In the genomic region with DNA sequence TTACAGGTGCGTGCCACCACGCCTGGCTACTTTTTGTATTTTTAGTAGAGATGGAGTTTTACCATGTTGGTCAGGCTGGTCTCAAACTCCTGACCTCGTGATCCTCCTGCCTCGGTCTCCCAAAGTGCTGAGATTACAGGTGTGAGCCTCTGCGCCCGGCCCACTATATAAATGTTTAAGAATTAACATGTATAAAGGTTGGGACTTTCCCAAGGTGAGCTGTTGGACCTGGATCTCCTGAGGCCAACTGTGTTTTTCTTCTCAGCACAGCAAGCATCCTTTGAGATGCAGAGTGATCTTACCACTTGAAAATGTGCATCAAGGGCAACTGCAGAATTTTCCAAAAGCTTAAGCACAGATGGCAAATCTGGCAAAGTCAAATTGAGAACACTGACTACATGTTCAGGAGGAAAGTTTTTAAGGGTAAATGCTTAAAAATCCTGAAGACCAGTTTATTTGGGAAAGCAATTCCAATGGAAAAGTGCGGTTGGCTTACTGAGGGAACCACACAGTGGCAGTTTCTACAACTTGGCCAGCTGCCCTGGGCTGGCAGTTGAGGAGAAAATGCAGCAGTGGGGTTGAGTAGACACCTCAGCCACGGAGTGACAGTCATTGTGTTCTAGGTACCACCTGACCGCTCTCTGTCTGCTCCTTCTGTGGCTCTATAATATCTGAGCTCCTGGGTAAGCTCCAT, we compare ENCODE assay signal across 13 cellular contexts.
DNase-seq lines count a peak whose midpoint lies in the region; ATAC-seq, FAIRE-seq and TF ChIP-seq lines count a peak whose summit lies in the region.
"Had no signal": no experiment of that assay in that cellular context is flagged by ENCODE, and none has a peak within 500 bp of the region (broad histone marks: within the 10 kb centered on the region; RNA-seq: fewer than 3 reads in every experiment).

No MANE protein-coding gene starts in this region.

- no peak overlapping the region for H3K14ac ChIP-seq in H1 (ENCODE audit: insufficient read length)

- H2BK5ac ChIP-seq in H1 (ENCODE audit: low read depth, low read length): peak overlapping the region; percentile 91

- CTCF ChIA-PET in activated CD8-positive, alpha-beta memory T cell treated with anti-CD3 and anti-CD28 coated beads, Interleukin-2, amount 10 ng/mL, durations not matched to agents 7 days and 5 days (lab: Charles Lee): interaction anchor here (0.8 kb wide), 1 partner anchor 9 kb away, joined by 4 read pairs; no protein-coding TSS in a partner anchor
- CTCF ChIA-PET in H1 (lab: Charles Lee; ENCODE audit: partially characterized antibody): interaction anchor here (0.5 to 1.9 kb wide), 10 partner anchors 9 to 131 kb away, joined by 3 to 7 read pairs (median 3); no protein-coding TSS in a partner anchor

- no peak overlapping the region for H4K8ac ChIP-seq in H1 (ENCODE audit: extremely low read depth, insufficient read depth, low read length)

- no peak for TF ChIP-seq RAD21 in H1 (IDR thresholded peaks at IDR 0.05 in 1 of 2, conservative IDR thresholded peaks at IDR 0.05 in 1 of 2; ENCODE audit: low read depth in 2 of 2, low read length in 2 of 2)

- TF ChIP-seq POLR2A in H1 (IDR thresholded peaks at IDR 0.05; ENCODE audit: control extremely low read depth in 1 of 2, low read depth in 2 of 2, low read length in 2 of 2): no peak
- no peak for TF ChIP-seq POLR2A in uterus (IDR thresholded peaks at IDR 0.05)
- TF ChIP-seq POLR2A in GM18505 (IDR thresholded peaks at IDR 0.05; ENCODE audit: borderline replicate concordance, extremely low read depth, insufficient read depth, insufficient read length): no peak

- H3K27me3 Mint-ChIP-seq in activated CD8-positive, alpha-beta memory T cell treated with anti-CD3 and anti-CD28 coated beads, Interleukin-2, amount 10 ng/mL, durations not matched to agents 7 days and 5 days: peaks cover 39% of the 10 kb centered on the region

- peak overlapping the region; percentile 64 for H3K18ac ChIP-seq in H1 (ENCODE audit: extremely low read depth, low read length)

- H3K79me1 ChIP-seq in H1 (ENCODE audit: low read depth, low read length): no peaks in the 10 kb centered on the region

- no peak overlapping the region for H3K4ac ChIP-seq in H1 (replicated peaks; ENCODE audit: insufficient read length, low read depth, low read length)

- peak in 1 of 2 experiments; percentile 97; a peak in 1 of 3 replicates for TF ChIP-seq EP300 in H1 (IDR thresholded peaks at IDR 0.05; ENCODE audit: borderline replicate concordance in 1 of 2, low read depth in 2 of 2, low read length in 2 of 2)

- no peak overlapping the region for H3K56ac ChIP-seq in H1 (replicated peaks; ENCODE audit: insufficient read length, low read depth, low read length)

- H3K27ac ChIP-seq in H1 (ENCODE audit: low read depth, low read length) (peak overlapping the region; percentile 58; the same call in 1 of the 2 replicates), uterus (peak overlapping the region; percentile 98 to 99)
- H3K27ac ChIP-seq: neural progenitor cell had no signal

- H3K23me2 ChIP-seq in H1 (ENCODE audit: low read depth, low read length): no peaks in the 10 kb centered on the region

- TF ChIP-seq CTCF in H1 (IDR thresholded peaks at IDR 0.05; ENCODE audit: control extremely low read depth in 1 of 3, insufficient read depth in 1 of 3, low read depth in 1 of 3, low read length in 3 of 3) (no peak), mucosa of descending colon (IDR thresholded peaks at IDR 0.05) (no peak), uterus (IDR thresholded peaks at IDR 0.05) (no peak)

- H3K79me2 ChIP-seq in H1 (ENCODE audit: control insufficient read depth in 1 of 2, insufficient read depth in 2 of 2, low read length in 2 of 2): peaks cover 0 to 46% of the 10 kb centered on the region in 2 experiments; a peak in 2 of 4 replicates

- H3K23ac ChIP-seq in H1 (ENCODE audit: insufficient read length): no peak overlapping the region

- WGBS in H1 (ENCODE audit: extremely low coverage in 1 of 2, insufficient coverage in 1 of 2, insufficient read length in 1 of 2, insufficient replicate concordance in 2 of 2, low coverage in 1 of 2, low lambda C conversion rate in 2 of 2, missing lambda C conversion rate in 1 of 2), 2 experiments: 42% methylated on average over 9 of the region's 9 CpGs; no CpG with 5 or more reads in 1 of the 2 experiments

- POLR2A ChIA-PET in H1 (lab: Charles Lee; ENCODE audit: partially characterized antibody): interaction anchor here (0.6 to 3.9 kb wide), 7 partner anchors 9 to 37 kb away, joined by 3 to 32 read pairs (median 6); no protein-coding TSS in a partner anchor

- peak; percentile 95 for FAIRE-seq in H1 (lab: Jason Lieb, UNC)

- H3K9me3 Mint-ChIP-seq in activated CD8-positive, alpha-beta memory T cell treated with anti-CD3 and anti-CD28 coated beads, Interleukin-2, amount 10 ng/mL, durations not matched to agents 7 days and 5 days (ENCODE audit: low read depth): no peaks in the 10 kb centered on the region
- H3K9me3 Mint-ChIP-seq: activated T-helper 1 cell treated with anti-CD3 and anti-CD28 coated beads, Interleukin-12 subunit alpha, Interleukin-12 subunit beta, Interleukin-2, Interleukin-4 antibody, amounts not matched to agents 30 ng/mL and 10 ng/mL and 1 ng/mL, durations not matched to agents 14 hours and 24 hours and 36 hours had no signal

- H3K9ac ChIP-seq in H1 (replicated peaks in 1 of 4; ENCODE audit: extremely low read depth in 1 of 4, low read depth in 3 of 4, low read length in 3 of 4): no peak overlapping the region
- H3K9ac ChIP-seq: neural progenitor cell had no signal

- peak overlapping the region; percentile 76 for H2BK20ac ChIP-seq in H1 (ENCODE audit: low read length)

- H3K36me3 ChIP-seq in H1 (ENCODE audit: control insufficient read depth in 2 of 4, insufficient read depth in 4 of 4, low read length in 3 of 4) (0 out of 8 replicates have a peak, but pooled peaks cover 0 to 5% (median 0%) of the 10 kb centered on the region in 4 experiments), mucosa of descending colon (ENCODE audit: low read depth) (no peaks in the 10 kb centered on the region), uterus (no peaks in the 10 kb centered on the region)

- no peak overlapping the region for H3K27ac Mint-ChIP-seq in activated CD8-positive, alpha-beta memory T cell treated with anti-CD3 and anti-CD28 coated beads, Interleukin-2, amount 10 ng/mL, durations not matched to agents 7 days and 5 days
- H3K27ac Mint-ChIP-seq: activated T-helper 1 cell treated with anti-CD3 and anti-CD28 coated beads, Interleukin-12 subunit alpha, Interleukin-12 subunit beta, Interleukin-2, Interleukin-4 antibody, amounts not matched to agents 30 ng/mL and 10 ng/mL and 1 ng/mL, durations not matched to agents 14 hours and 24 hours and 36 hours; IgD-negative memory B cell; neural progenitor cell had no signal

- peak overlapping the region; percentile 55; the same call in 1 of the 2 replicates for H2BK12ac ChIP-seq in H1 (ENCODE audit: low read depth, low read length)

- H4K5ac ChIP-seq in H1 (ENCODE audit: insufficient read length, low read depth, low read length): no peak overlapping the region

- no peak overlapping the region for H3K4me3 Mint-ChIP-seq in activated CD8-positive, alpha-beta memory T cell treated with anti-CD3 and anti-CD28 coated beads, Interleukin-2, amount 10 ng/mL, durations not matched to agents 7 days and 5 days
- H3K4me3 Mint-ChIP-seq: activated T-helper 1 cell treated with anti-CD3 and anti-CD28 coated beads, Interleukin-12 subunit alpha, Interleukin-12 subunit beta, Interleukin-2, Interleukin-4 antibody, amounts not matched to agents 30 ng/mL and 10 ng/mL and 1 ng/mL, durations not matched to agents 14 hours and 24 hours and 36 hours; IgD-negative memory B cell; neural progenitor cell had no signal

- H2BK120ac ChIP-seq in H1 (replicated peaks; ENCODE audit: low read depth, low read length): no peak overlapping the region

- H3K4me1 ChIP-seq in H1 (replicated peaks in 1 of 4; ENCODE audit: control insufficient read depth in 3 of 4, insufficient read depth in 4 of 4, low read length in 3 of 4) (peaks cover 5 to 32% (median 18%) of the 10 kb centered on the region in 4 experiments), mucosa of descending colon (ENCODE audit: low read depth) (no peaks in the 10 kb centered on the region), uterus (peaks cover 4 to 25% of the 10 kb centered on the region in 2 donors)

- H3K27me3 ChIP-seq in H1 (replicated peaks in 1 of 4; ENCODE audit: control insufficient read depth in 3 of 4, extremely low read depth in 1 of 4, insufficient read depth in 3 of 4, low read length in 3 of 4) (no peaks in the 10 kb centered on the region), uterus (no peaks in the 10 kb centered on the region)
- H3K27me3 ChIP-seq: neural progenitor cell had no signal

- H4K20me1 ChIP-seq in H1 (replicated peaks in 1 of 2; ENCODE audit: control insufficient read depth in 1 of 2, insufficient read depth in 2 of 2, low read length in 2 of 2): peaks cover 0 to 2% of the 10 kb centered on the region in 2 experiments

- no peak overlapping the region for H2AK5ac ChIP-seq in H1 (ENCODE audit: low read depth, low read length)

- H2AFZ ChIP-seq in H1 (ENCODE audit: low read length): no peak overlapping the region
- H2AFZ ChIP-seq: neural progenitor cell had no signal

- peak overlapping the region; percentile 12 for H4K91ac ChIP-seq in H1 (replicated peaks; ENCODE audit: insufficient read length, low read length)

- peak overlapping the region; percentile 16 to 62 for H3K4me2 ChIP-seq in H1 (ENCODE audit: insufficient read depth in 1 of 2, low read depth in 2 of 2, low read length in 2 of 2)
- H3K4me2 ChIP-seq: neural progenitor cell had no signal

- intact Hi-C loops in mucosa of descending colon (cut with DNase I, micrococcal nuclease): no loop called here
- intact Hi-C loops in uterus (cut with DNase I; ENCODE audit: low total_unique reads): no loop called here

- H3K9me3 ChIP-seq in H1 (ENCODE audit: insufficient read depth in 2 of 2, low read depth in 1 of 2, low read length in 1 of 2): no peaks in the 10 kb centered on the region; a peak in 1 of 4 replicates
- H3K9me3 ChIP-seq in mucosa of descending colon: no peaks in the 10 kb centered on the region
- H3K9me3 ChIP-seq in uterus: no peaks in the 10 kb centered on the region

- H3K36me3 Mint-ChIP-seq in activated CD8-positive, alpha-beta memory T cell treated with anti-CD3 and anti-CD28 coated beads, Interleukin-2, amount 10 ng/mL, durations not matched to agents 7 days and 5 days: no peaks in the 10 kb centered on the region
- H3K36me3 Mint-ChIP-seq: IgD-negative memory B cell had no signal

- no peak overlapping the region for H2BK15ac ChIP-seq in H1 (ENCODE audit: low read length)

- peak; percentile 60 for ATAC-seq in activated CD8-positive, alpha-beta memory T cell treated with anti-CD3 and anti-CD28 coated beads, Interleukin-2, amount 10 ng/mL, durations not matched to agents 7 days and 5 days
- ATAC-seq in mucosa of descending colon: peak; percentile 61
- ATAC-seq in GM18505 (IDR thresholded peaks at IDR 0.05; ENCODE audit: unreplicated experiment): no peak

- no peak for DNase-seq in activated CD8-positive, alpha-beta memory T cell treated with anti-CD3 and anti-CD28 coated beads, Interleukin-2, amount 10 ng/mL, durations not matched to agents 7 days and 5 days
- no peak for DNase-seq in activated CD8-positive, alpha-beta memory T cell treated with anti-CD3 and anti-CD28 coated beads, Interleukin-2, amount 50 U/mL, for 48 hours
- peak in 1 of 2 experiments; percentile 61 for DNase-seq in H1 (ENCODE audit: low read depth in 1 of 2, low spot score in 2 of 2)
- no peak for DNase-seq in mucosa of descending colon
- no peak for DNase-seq in uterus
- DNase-seq in NK-92 (lab: John Stamatoyannopoulos, UW; ENCODE audit: unreplicated experiment): no peak
- DNase-seq in activated gamma-delta T cell (lab: John Stamatoyannopoulos, UW): no peak
- DNase-seq: NCI-H524 treated with DMSO at 0.1 percent for 48 hours; stimulated activated CD4-positive, alpha-beta T cell treated with anti-CD3 and anti-CD28 coated beads, Interleukin-4, amount 100 ng/mL, for 1 hour had no signal

- H3K4me3 ChIP-seq in H1 (ENCODE audit: extremely low read depth in 1 of 4, insufficient read depth in 2 of 4, low read depth in 3 of 4, low read length in 4 of 4) (peak overlapping the region in 3 of 4 experiments; percentile 6 to 42 (median 14); a peak in 2 of 8 replicates), mucosa of descending colon (no peak overlapping the region), uterus (no peak overlapping the region)
- H3K4me3 ChIP-seq: neural progenitor cell had no signal

- peaks cover 32% of the 10 kb centered on the region for H3K4me1 Mint-ChIP-seq in activated CD8-positive, alpha-beta memory T cell treated with anti-CD3 and anti-CD28 coated beads, Interleukin-2, amount 10 ng/mL, durations not matched to agents 7 days and 5 days
- H3K4me1 Mint-ChIP-seq: IgD-negative memory B cell had no signal

Comparison
In these comparisons a context has a peak if more than half of its experiments do, and no peak if none do; other contexts are left out.
1. H3K4me3 ChIP-seq: peak in H1 (3 of 4); none in mucosa of descending colon (single experiment) and uterus (0 of 2).